Comparison of ENCODE assay signal across 8 cellular contexts in genomic region chr9:129143031-129143441, GRCh38. TPM values are rescaled to one million over a fixed set of nuclear protein-coding genes. Genes with fewer than 3 reads are reported as not detected.
DNase-seq lines count a peak whose midpoint lies in the region; ATAC-seq and TF ChIP-seq lines count a peak whose summit lies in the region.

No MANE protein-coding gene starts in this region.

- H3K27ac Mint-ChIP-seq in neural progenitor cell: peak overlapping the region; percentile 88

- no peak overlapping the region for H3K9ac ChIP-seq in neural progenitor cell

- WGBS in stomach, 5 donors: 10 to 19% (median 11%) methylated on average over 2 of the region's 2 CpGs

- no peak for ATAC-seq in GM19035 (IDR thresholded peaks at IDR 0.05; ENCODE audit: unreplicated experiment)

- peak overlapping the region; percentile 67 for H3K4me3 Mint-ChIP-seq in neural progenitor cell

- peaks cover 5% of the 10 kb centered on the region for H3K36me3 Mint-ChIP-seq in neural progenitor cell

- TF ChIP-seq CTCF in neural progenitor cell (IDR thresholded peaks at IDR 0.05) (peak; percentile 96), stomach (IDR thresholded peaks at IDR 0.05) (peak in 5 of 7 experiments; percentile 63 to 91 (median 78))

- H3K4me1 Mint-ChIP-seq in neural progenitor cell: peaks cover 79% of the 10 kb centered on the region

- H3K9me3 ChIP-seq in neural progenitor cell (ENCODE audit: low read depth): no peaks in the 10 kb centered on the region
- H3K9me3 ChIP-seq in stomach: no peaks in the 10 kb centered on the region

- no peaks in the 10 kb centered on the region for H3K27me3 ChIP-seq in neural progenitor cell
- H3K27me3 ChIP-seq in stomach: no peaks in the 10 kb centered on the region

- no peak overlapping the region for H2AFZ ChIP-seq in neural progenitor cell (replicated peaks)

- peaks cover 23% of the 10 kb centered on the region for H4K20me1 ChIP-seq in neural progenitor cell (ENCODE audit: low read depth)

- no peak overlapping the region for H3K4me3 ChIP-seq in neural progenitor cell
- peak overlapping the region in 1 of 4 donors; percentile 1 for H3K4me3 ChIP-seq in stomach

- peak; percentile 56 for DNase-seq in COR-L47 (lab: John Stamatoyannopoulos, UW)
- peak; percentile 90 for DNase-seq in HT1080 (ENCODE audit: low read depth)
- peak; percentile 91 for DNase-seq in RKO (ENCODE audit: low spot score)
- DNase-seq in activated effector memory CD4-positive, alpha-beta T cell treated with Interleukin-2 at 50 U/mL for 16 hours: peak; percentile 59
- peak; percentile 88 for DNase-seq in fibroblast of the conjunctiva (ENCODE audit: low read depth)
- DNase-seq in neural progenitor cell (ENCODE audit: low spot score): peak; percentile 80
- DNase-seq in stomach: peak; percentile 92

- TF ChIP-seq EP300 in stomach (IDR thresholded peaks at IDR 0.05): no peak

- no peak for TF ChIP-seq POLR2A in stomach (IDR thresholded peaks at IDR 0.05)

- H3K27me3 Mint-ChIP-seq in neural progenitor cell (ENCODE audit: insufficient read depth, low read depth): peaks cover 12% of the 10 kb centered on the region

- intact Hi-C loops in stomach (cut with DNase I; ENCODE audit: low total_unique reads): no loop called here

- H3K79me2 ChIP-seq in neural progenitor cell (ENCODE audit: low read depth): peaks cover 33% of the 10 kb centered on the region

- H3K4me1 ChIP-seq in neural progenitor cell: peaks cover 55% of the 10 kb centered on the region
- H3K4me1 ChIP-seq in stomach: peaks cover 83 to 98% (median 91%) of the 10 kb centered on the region in 4 donors

- H3K9me3 Mint-ChIP-seq in neural progenitor cell: no peaks in the 10 kb centered on the region

- H3K36me3 ChIP-seq in neural progenitor cell (no peaks in the 10 kb centered on the region), stomach (peaks cover 15 to 54% (median 31%) of the 10 kb centered on the region in 4 donors)

- H3K4me2 ChIP-seq in neural progenitor cell: no peak overlapping the region

- H3F3A ChIP-seq in neural progenitor cell (ENCODE audit: low read depth): peaks cover 49% of the 10 kb centered on the region

- no peak overlapping the region for H3K27ac ChIP-seq in neural progenitor cell
- peak overlapping the region; percentile 98 to 100 (median 98) for H3K27ac ChIP-seq in stomach

RNA-seq across cellular contexts. Expression of gene PTPA, which starts 31.8 kb away (rescaled TPM):
- total RNA-seq in HT1080 (2014; rRNA removed; shearing (Covaris generic)): 167 and 214 TPM in 2 replicates
- 110 and 122 TPM in 2 replicates for polyA plus RNA-seq in HT1080 (2015; cell fraction: cytosol; rRNA removed)
- 102 and 120 TPM in 2 replicates for polyA plus RNA-seq in HT1080 (2015; cell fraction: nucleus; rRNA removed)
- total RNA-seq in neural progenitor cell (ENCODE audit: low replicate concordance): 82.4 and 133 TPM in 2 replicates
- 100 to 1,000 TPM in 1 of 5 donors, 10 to 100 TPM in 4; 12.3 to 118 (median 48.8) TPM for total RNA-seq in stomach
- polyA plus RNA-seq in stomach: 100 to 1,000 TPM in 1 of 3 donors, 10 to 100 TPM in 2; 69.2 to 111 (median 77.9) TPM

RNA-seq across cellular contexts. Expression of gene CRAT, which starts 32.4 kb away (rescaled TPM):
- 13.4 and 18.4 TPM in 2 replicates for total RNA-seq in HT1080 (2014; rRNA removed; shearing (Covaris generic))
- polyA plus RNA-seq in HT1080 (2015; cell fraction: cytosol; rRNA removed): 26.5 and 32.5 TPM in 2 replicates
- 28.3 and 29.7 TPM in 2 replicates for polyA plus RNA-seq in HT1080 (2015; cell fraction: nucleus; rRNA removed)
- total RNA-seq in neural progenitor cell (ENCODE audit: low replicate concordance) (10.1 and 19.3 TPM in 2 replicates), stomach (10 to 100 TPM; 13.0 to 92.2 (median 49.6) TPM)
- 10 to 100 TPM; 25.8 to 28.5 (median 28.1) TPM for polyA plus RNA-seq in stomach

RNA-seq across cellular contexts. Expression of gene IER5L, which starts 35.0 kb away (rescaled TPM):
- total RNA-seq in HT1080 (2014; rRNA removed; shearing (Covaris generic)): 58.9 and 76.5 TPM in 2 replicates
- 20.3 and 22.7 TPM in 2 replicates for polyA plus RNA-seq in HT1080 (2015; cell fraction: cytosol; rRNA removed)
- 23.0 and 25.0 TPM in 2 replicates for polyA plus RNA-seq in HT1080 (2015; cell fraction: nucleus; rRNA removed)
- 12.2 and 32.7 TPM in 2 replicates for total RNA-seq in neural progenitor cell (ENCODE audit: low replicate concordance)
- 10 to 100 TPM in 1 of 5 donors, 1 to 10 TPM in 4; 2.6 to 30.4 (median 4.5) TPM for total RNA-seq in stomach
- 10 to 100 TPM in 2 of 3 donors, 1 to 10 TPM in 1; 7.2 to 25.1 (median 17.0) TPM for polyA plus RNA-seq in stomach
